In the genomic region with DNA sequence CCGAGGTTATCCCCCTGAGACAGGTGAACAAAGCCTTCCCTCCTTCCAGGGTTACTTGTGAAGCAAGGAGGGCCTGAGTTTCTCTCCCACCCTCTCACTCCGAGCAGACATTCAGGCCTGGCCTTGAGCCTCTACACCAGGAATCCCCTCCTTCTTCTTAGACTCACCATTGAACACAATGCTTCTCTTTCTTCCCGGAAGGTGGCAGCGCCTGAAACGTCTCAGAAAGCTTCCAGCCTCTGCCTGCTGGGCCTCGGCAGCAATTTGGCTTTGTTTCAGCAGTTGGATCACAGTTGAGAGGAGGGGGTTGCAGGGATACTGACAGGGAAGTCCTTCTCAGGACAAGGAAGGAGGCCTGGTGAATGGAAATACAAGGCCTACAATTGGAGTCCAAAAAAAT, we compare ENCODE assay signal across 33 cellular contexts. TPM values are rescaled to one million over a fixed set of nuclear protein-coding genes. Genes with fewer than 3 reads are reported as not detected.
DNase-seq lines count a peak whose midpoint lies in the region; ATAC-seq and TF ChIP-seq lines count a peak whose summit lies in the region.
"Had no signal": no experiment of that assay in that cellular context is flagged by ENCODE, and none has a peak within 500 bp of the region (broad histone marks: within the 10 kb centered on the region; RNA-seq: fewer than 3 reads in every experiment).

No MANE protein-coding gene starts in this region.

- H3K27ac Mint-ChIP-seq in WTC11 (no peak overlapping the region), nephron progenitor cell (peak overlapping the region; percentile 75), glutamatergic neuron (ENCODE audit: unreplicated experiment) (no peak overlapping the region)
- H3K27ac Mint-ChIP-seq: activated naive CD4-positive, alpha-beta T cell treated with anti-CD3 and anti-CD28 coated beads, Interleukin-2, amount 50 U/mL, for 72 hours; activated T-helper 2 cell treated with anti-CD3 and anti-CD28 coated beads, Interferon-gamma antibody, Interleukin-2, Interleukin-4, amounts not matched to agents 10 μg/mL and 5 μg/mL and 100 μg/mL, durations not matched to agents 14 hours and 24 hours and 36 hours had no signal

- H3K27ac ChIP-seq in foreskin keratinocyte: no peak overlapping the region
- H3K27ac ChIP-seq: BLaER1, colonic mucosa, right atrium auricular region, suprapubic skin, upper lobe of right lung had no signal

- POLR2A ChIA-PET in WTC11 (lab: Charles Lee): no interaction called here

- CTCF ChIA-PET in WTC11 (lab: Charles Lee): no interaction called here

- H3K9me3 Mint-ChIP-seq in WTC11: no peaks in the 10 kb centered on the region
- no peaks in the 10 kb centered on the region for H3K9me3 Mint-ChIP-seq in nephron progenitor cell
- no peaks in the 10 kb centered on the region for H3K9me3 Mint-ChIP-seq in glutamatergic neuron (ENCODE audit: unreplicated experiment)
- H3K9me3 Mint-ChIP-seq: activated naive CD4-positive, alpha-beta T cell treated with anti-CD3 and anti-CD28 coated beads, Interleukin-2, amount 50 U/mL, for 72 hours; activated T-helper 2 cell treated with anti-CD3 and anti-CD28 coated beads, Interferon-gamma antibody, Interleukin-2, Interleukin-4, amounts not matched to agents 10 μg/mL and 5 μg/mL and 100 μg/mL, durations not matched to agents 14 hours and 24 hours and 36 hours; nephron had no signal

- DNase-seq in M059J (ENCODE audit: low read depth) (peak; percentile 2), WTC11 (ENCODE audit: low spot score) (peak; percentile 27), foreskin keratinocyte (peak in 1 of 2 donors; percentile 3), nephron progenitor cell (no peak), SW 1271 (lab: John Stamatoyannopoulos, UW) (no peak), SW480 (ENCODE audit: low spot score) (no peak), activated gamma-delta T cell (lab: John Stamatoyannopoulos, UW) (no peak), glutamatergic neuron (no peak)
- DNase-seq: activated CD4-positive, alpha-beta T cell treated with anti-CD3 and anti-CD28 coated beads for 4 hours; amygdala; colonic mucosa; COR-L47; effector memory CD4-positive, alpha-beta T cell; erythroblast; head of caudate nucleus; IMR-90; NCI-H1048; NCI-H187 treated with DMSO at 0.1 percent for 48 hours; NCI-H524 treated with DMSO at 0.1 percent for 48 hours; SHP77 treated with DMSO at 0.1 percent for 48 hours; stimulated activated naive CD4-positive, alpha-beta T cell; upper lobe of right lung had no signal

- H3K4me3 Mint-ChIP-seq in WTC11 (no peak overlapping the region), nephron progenitor cell (no peak overlapping the region), glutamatergic neuron (ENCODE audit: unreplicated experiment) (no peak overlapping the region)
- H3K4me3 Mint-ChIP-seq: nephron had no signal

- H3K4me1 Mint-ChIP-seq in WTC11 (peaks cover 10% of the 10 kb centered on the region), nephron progenitor cell (peaks cover 29% of the 10 kb centered on the region), glutamatergic neuron (ENCODE audit: low read depth, unreplicated experiment) (no peaks in the 10 kb centered on the region)

- H3K27me3 ChIP-seq in foreskin keratinocyte: no peaks in the 10 kb centered on the region
- H3K27me3 ChIP-seq: BLaER1, colonic mucosa, right atrium auricular region, suprapubic skin, upper lobe of right lung had no signal

- H3K27me3 Mint-ChIP-seq in WTC11 (ENCODE audit: low read depth) (no peaks in the 10 kb centered on the region), nephron progenitor cell (ENCODE audit: low read depth, poor library complexity) (peaks cover 7% of the 10 kb centered on the region), glutamatergic neuron (ENCODE audit: unreplicated experiment) (peaks cover 2% of the 10 kb centered on the region)

- ATAC-seq in WTC11 (peak; percentile 65), foreskin keratinocyte (no peak)
- ATAC-seq: activated naive CD4-positive, alpha-beta T cell treated with anti-CD3 and anti-CD28 coated beads, Interleukin-2, amount 50 U/mL, for 72 hours; GM12878; left lobe of liver; upper lobe of right lung had no signal

- H3K36me3 Mint-ChIP-seq in WTC11: no peaks in the 10 kb centered on the region
- no peaks in the 10 kb centered on the region for H3K36me3 Mint-ChIP-seq in nephron progenitor cell (ENCODE audit: low read depth)
- no peaks in the 10 kb centered on the region for H3K36me3 Mint-ChIP-seq in glutamatergic neuron (ENCODE audit: unreplicated experiment)
- H3K36me3 Mint-ChIP-seq: activated naive CD4-positive, alpha-beta T cell treated with anti-CD3 and anti-CD28 coated beads, Interleukin-2, amount 50 U/mL, for 72 hours had no signal

- TF ChIP-seq CTCF in WTC11 (IDR thresholded peaks at IDR 0.05): no peak
- TF ChIP-seq CTCF in foreskin keratinocyte (conservative IDR thresholded peaks at IDR 0.05): peak; percentile 37
- no peak for TF ChIP-seq CTCF in nephron progenitor cell (IDR thresholded peaks at IDR 0.05)
- no peak for TF ChIP-seq CTCF in glutamatergic neuron (IDR thresholded peaks at IDR 0.05; ENCODE audit: partially characterized antibody, unreplicated experiment)

- H3K4me1 ChIP-seq in foreskin keratinocyte: peaks cover 10% of the 10 kb centered on the region
- H3K4me1 ChIP-seq: BLaER1, colonic mucosa, upper lobe of right lung had no signal

TF ChIP-seq in WTC11, 78 proteins besides CTCF, POLR2A, EP300 and RAD21:
- TF ChIP-seq ZNF423 (CRISPR knock-in tag; IDR thresholded peaks at IDR 0.05) (no peak), ZNF396 (CRISPR knock-in tag; IDR thresholded peaks at IDR 0.05; ENCODE audit: borderline replicate concordance) (no peak), ZNF416 (CRISPR knock-in tag; IDR thresholded peaks at IDR 0.05) (no peak), KAT7 (CRISPR knock-in tag; IDR thresholded peaks at IDR 0.05; ENCODE audit: borderline replicate concordance) (no peak), ZNF121 (CRISPR knock-in tag; IDR thresholded peaks at IDR 0.05) (no peak), TEAD1 (CRISPR knock-in tag; IDR thresholded peaks at IDR 0.05) (no peak), RELA (CRISPR knock-in tag; IDR thresholded peaks at IDR 0.05; ENCODE audit: borderline replicate concordance) (no peak), NFE2L1 (CRISPR knock-in tag; IDR thresholded peaks at IDR 0.05) (no peak), PRRX2 (CRISPR knock-in tag; IDR thresholded peaks at IDR 0.05) (no peak)
- TF ChIP-seq, protein P1, sequence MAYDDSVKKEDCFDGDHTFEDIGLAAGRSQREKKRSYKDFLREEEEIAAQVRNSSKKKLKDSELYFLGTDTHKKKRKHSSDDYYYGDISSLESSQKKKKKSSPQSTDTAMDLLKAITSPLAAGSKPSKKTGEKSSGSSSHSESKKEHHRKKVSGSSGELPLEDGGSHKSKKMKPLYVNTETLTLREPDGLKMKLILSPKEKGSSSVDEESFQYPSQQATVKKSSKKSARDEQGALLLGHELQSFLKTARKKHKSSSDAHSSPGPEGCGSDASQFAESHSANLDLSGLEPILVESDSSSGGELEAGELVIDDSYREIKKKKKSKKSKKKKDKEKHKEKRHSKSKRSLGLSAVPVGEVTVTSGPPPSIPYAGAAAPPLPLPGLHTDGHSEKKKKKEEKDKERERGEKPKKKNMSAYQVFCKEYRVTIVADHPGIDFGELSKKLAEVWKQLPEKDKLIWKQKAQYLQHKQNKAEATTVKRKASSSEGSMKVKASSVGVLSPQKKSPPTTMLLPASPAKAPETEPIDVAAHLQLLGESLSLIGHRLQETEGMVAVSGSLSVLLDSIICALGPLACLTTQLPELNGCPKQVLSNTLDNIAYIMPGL (CRISPR knock-in tag; IDR thresholded peaks at IDR 0.05): no peak
- TF ChIP-seq, protein P2, sequence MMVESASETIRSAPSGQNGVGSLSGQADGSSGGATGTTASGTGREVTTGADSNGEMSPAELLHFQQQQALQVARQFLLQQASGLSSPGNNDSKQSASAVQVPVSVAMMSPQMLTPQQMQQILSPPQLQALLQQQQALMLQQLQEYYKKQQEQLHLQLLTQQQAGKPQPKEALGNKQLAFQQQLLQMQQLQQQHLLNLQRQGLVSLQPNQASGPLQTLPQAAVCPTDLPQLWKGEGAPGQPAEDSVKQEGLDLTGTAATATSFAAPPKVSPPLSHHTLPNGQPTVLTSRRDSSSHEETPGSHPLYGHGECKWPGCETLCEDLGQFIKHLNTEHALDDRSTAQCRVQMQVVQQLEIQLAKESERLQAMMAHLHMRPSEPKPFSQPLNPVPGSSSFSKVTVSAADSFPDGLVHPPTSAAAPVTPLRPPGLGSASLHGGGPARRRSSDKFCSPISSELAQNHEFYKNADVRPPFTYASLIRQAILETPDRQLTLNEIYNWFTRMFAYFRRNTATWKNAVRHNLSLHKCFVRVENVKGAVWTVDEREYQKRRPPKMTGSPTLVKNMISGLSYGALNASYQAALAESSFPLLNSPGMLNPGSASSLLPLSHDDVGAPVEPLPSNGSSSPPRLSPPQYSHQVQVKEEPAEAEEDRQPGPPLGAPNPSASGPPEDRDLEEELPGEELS (CRISPR knock-in tag; IDR thresholded peaks at IDR 0.05): no peak
- TF ChIP-seq, protein P3, sequence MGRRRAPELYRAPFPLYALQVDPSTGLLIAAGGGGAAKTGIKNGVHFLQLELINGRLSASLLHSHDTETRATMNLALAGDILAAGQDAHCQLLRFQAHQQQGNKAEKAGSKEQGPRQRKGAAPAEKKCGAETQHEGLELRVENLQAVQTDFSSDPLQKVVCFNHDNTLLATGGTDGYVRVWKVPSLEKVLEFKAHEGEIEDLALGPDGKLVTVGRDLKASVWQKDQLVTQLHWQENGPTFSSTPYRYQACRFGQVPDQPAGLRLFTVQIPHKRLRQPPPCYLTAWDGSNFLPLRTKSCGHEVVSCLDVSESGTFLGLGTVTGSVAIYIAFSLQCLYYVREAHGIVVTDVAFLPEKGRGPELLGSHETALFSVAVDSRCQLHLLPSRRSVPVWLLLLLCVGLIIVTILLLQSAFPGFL (CRISPR knock-in tag; IDR thresholded peaks at IDR 0.05; ENCODE audit: borderline replicate concordance): no peak

RNA-seq across cellular contexts. Expression of a gene that starts 6.3 kb away (rescaled TPM):
- total RNA-seq in M059J (2014; rRNA removed; shearing (Covaris generic)): not detected in 2 replicates
- not detected in 3 replicates for total RNA-seq in WTC11 (2021)
- total RNA-seq in foreskin keratinocyte: not detected in 2 replicates
- not detected in 2 replicates for polyA plus RNA-seq in foreskin keratinocyte
- not detected for total RNA-seq in glutamatergic neuron (ENCODE audit: unreplicated experiment)
- total RNA-seq: activated naive CD4-positive, alpha-beta T cell treated with anti-CD3 and anti-CD28 coated beads, Interleukin-2, amount 50 U/mL, for 72 hours; activated T-helper 2 cell treated with anti-CD3 and anti-CD28 coated beads, Interferon-gamma antibody, Interleukin-2, Interleukin-4, amounts not matched to agents 10 μg/mL and 5 μg/mL and 100 μg/mL, durations not matched to agents 14 hours and 24 hours and 36 hours; GM12878; IMR-90; left lobe of liver; right atrium auricular region; smooth muscle cell; upper lobe of right lung had no signal
- polyA plus RNA-seq: AG04450, GM12878, IMR-90, smooth muscle cell had no signal

RNA-seq across cellular contexts. Expression of a gene that starts 43.0 kb away (rescaled TPM):
- total RNA-seq in M059J (2014; rRNA removed; shearing (Covaris generic)): not detected in 2 replicates
- total RNA-seq in WTC11 (2021): not detected in 3 replicates
- total RNA-seq in foreskin keratinocyte: 0.07 TPM in 1 of 2 replicates, not detected in the other
- 0.04 TPM in 1 of 2 replicates, not detected in the other for polyA plus RNA-seq in foreskin keratinocyte
- not detected for total RNA-seq in glutamatergic neuron (ENCODE audit: unreplicated experiment)
- total RNA-seq: activated naive CD4-positive, alpha-beta T cell treated with anti-CD3 and anti-CD28 coated beads, Interleukin-2, amount 50 U/mL, for 72 hours; activated T-helper 2 cell treated with anti-CD3 and anti-CD28 coated beads, Interferon-gamma antibody, Interleukin-2, Interleukin-4, amounts not matched to agents 10 μg/mL and 5 μg/mL and 100 μg/mL, durations not matched to agents 14 hours and 24 hours and 36 hours; bronchial epithelial cell; colonic mucosa; GM12878; IMR-90; left lobe of liver; right atrium auricular region; smooth muscle cell; suprapubic skin; upper lobe of right lung had no signal
- polyA plus RNA-seq: AG04450, GM12878, IMR-90 had no signal

Comparison
In these comparisons a context has a peak if more than half of its experiments do, and no peak if none do; other contexts are left out.
1. DNase-seq: peak in M059J (single experiment) and WTC11 (single experiment); none in nephron progenitor cell (single experiment), SW 1271 (0 of 2), SW480 (single experiment), activated gamma-delta T cell (single experiment) and glutamatergic neuron (single experiment).